In genomic region chr3:159988617-159989251, GRCh38 we compare ENCODE assay signal across 1 cellular context.
TF ChIP-seq lines count a peak whose summit lies in the region.

IL12A (plus strand) TSS chr3:159988835.

TF ChIP-seq in HepG2, 621 proteins besides CTCF, POLR2A, EP300 and RAD21 (continued from another document):
- TF ChIP-seq SNAPC4 (CRISPR knock-in tag; IDR thresholded peaks at IDR 0.05): 0 out of 2 replicates have a peak, but pooled peaks have one; percentile 49
